ENCODE assay signal across 1 cellular context in the genomic region with DNA sequence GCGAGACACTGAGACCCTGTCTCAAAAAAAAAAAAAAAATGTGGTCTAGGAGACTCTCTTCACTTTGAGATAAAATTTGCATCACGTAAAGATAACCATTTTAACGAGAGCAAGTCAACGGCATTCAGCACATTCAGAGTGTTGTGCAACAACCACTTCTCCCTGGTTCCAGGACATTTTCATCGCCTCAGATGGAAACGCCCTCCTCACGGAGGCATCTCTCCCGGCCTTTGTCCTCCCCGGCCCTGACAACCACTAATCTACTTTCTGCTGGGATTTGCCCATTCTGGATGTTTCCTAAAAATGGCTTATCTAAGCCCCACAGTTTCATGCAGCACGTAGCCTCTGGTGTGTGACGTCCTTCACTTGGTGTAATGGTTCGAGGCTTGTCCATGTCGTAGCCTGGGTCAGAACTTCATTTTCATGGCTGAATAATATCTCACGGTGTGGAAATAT.
TF ChIP-seq lines count a peak whose summit lies in the region.

No MANE protein-coding gene starts in this region.

TF ChIP-seq in IMR-90, 13 proteins besides CTCF, POLR2A, EP300 and RAD21:
- peak; percentile 31; the same call in 1 of the 2 replicates for TF ChIP-seq CEBPB (IDR thresholded peaks at IDR 0.05; ENCODE audit: low read depth, low read length)
- TF ChIP-seq RCOR1 (IDR thresholded peaks at IDR 0.05; ENCODE audit: insufficient replicate concordance, low read length), result no peak
- TF ChIP-seq MAFK (IDR thresholded peaks at IDR 0.05; ENCODE audit: low read depth, low read length), result no peak
